17 cellular contexts compared by ENCODE assay signal in the genomic region with DNA sequence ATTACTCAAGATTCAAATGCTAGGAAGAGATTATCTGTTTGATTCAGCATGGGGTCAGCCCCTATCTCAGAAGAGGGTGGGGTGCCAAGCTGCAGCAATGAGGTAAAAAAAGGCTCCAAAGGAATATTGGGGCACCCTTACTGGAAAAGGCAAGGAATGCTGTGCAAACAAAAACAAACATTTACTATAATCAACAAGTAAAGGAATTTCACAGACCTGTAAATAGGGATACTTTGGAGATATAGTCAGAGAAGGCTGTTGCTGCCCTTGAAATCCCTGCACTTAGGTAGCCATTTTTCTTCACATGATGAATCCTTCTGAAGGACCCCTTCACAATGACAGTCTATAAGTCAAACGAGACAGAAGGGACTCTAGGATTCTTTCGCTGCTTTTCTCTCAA. TPM values are rescaled to one million over a fixed set of nuclear protein-coding genes. Genes with fewer than 3 reads are reported as not detected.
DNase-seq lines count a peak whose midpoint lies in the region; ATAC-seq, FAIRE-seq and TF ChIP-seq lines count a peak whose summit lies in the region.
"Had no signal": no experiment of that assay in that cellular context is flagged by ENCODE, and none has a peak within 500 bp of the region (broad histone marks: within the 10 kb centered on the region; RNA-seq: fewer than 3 reads in every experiment).

No MANE protein-coding gene starts in this region.

- H3K36me3 Mint-ChIP-seq in Caco-2 (ENCODE audit: insufficient read depth, unreplicated experiment), result no peaks in the 10 kb centered on the region
- no peaks in the 10 kb centered on the region for H3K36me3 Mint-ChIP-seq in activated CD8-positive, alpha-beta T cell treated with anti-CD3 and anti-CD28 coated beads for 36 hours (ENCODE audit: low read depth)
- H3K36me3 Mint-ChIP-seq: IgD-negative memory B cell had no signal

- H3K27ac ChIP-seq in VCaP, result peak overlapping the region; percentile 58
- H3K27ac ChIP-seq in mucosa of rectum (ENCODE audit: low read depth in 2 of 2, low read length in 2 of 2), result peak overlapping the region; percentile 88 to 89
- H3K27ac ChIP-seq in stomach, result peak overlapping the region in 4 of 5 donors; percentile 68 to 83 (median 78)
- no peak overlapping the region for H3K27ac ChIP-seq in esophagus squamous epithelium
- H3K27ac ChIP-seq: RWPE1, SJSA1 had no signal

- DNase-seq in Caco-2, result no peak
- DNase-seq in stomach, result no peak
- DNase-seq in esophagus squamous epithelium (lab: John Stamatoyannopoulos, UW), result no peak
- DNase-seq in HTR-8/SVneo (ENCODE audit: insufficient read length, low spot score), result no peak
- DNase-seq in glomerular visceral epithelial cell (ENCODE audit: extremely low spot score), result no peak
- no peak for DNase-seq in activated CD8-positive, alpha-beta T cell treated with anti-CD3 and anti-CD28 coated beads for 36 hours
- DNase-seq: ACHN; AML-193; CD4-positive, alpha-beta T cell; H7; NCI-H187; NCI-H446 had no signal

- ATAC-seq in activated CD8-positive, alpha-beta T cell treated with anti-CD3 and anti-CD28 coated beads for 36 hours, result no peak

- no TSS peak for BruUV-seq in Caco-2 (replicated peaks; lab: Mats Ljungman, UMichigan)

- TF ChIP-seq EP300 in stomach (IDR thresholded peaks at IDR 0.05), result no peak

- intact Hi-C loops in Caco-2 (cut with micrococcal nuclease; ENCODE audit: unreplicated experiment) (loop anchor here (10.0 kb wide), 1 partner anchor 1402 kb away; no protein-coding TSS in a partner anchor), stomach (cut with DNase I; ENCODE audit: low total_unique reads) (no loop called here), esophagus squamous epithelium (cut with DNase I) (no loop called here)
- intact Hi-C loops in activated CD8-positive, alpha-beta T cell treated with anti-CD3 and anti-CD28 coated beads for 36 hours (cut with micrococcal nuclease), result no loop called here

- H3K4me1 ChIP-seq in Caco-2 (peaks cover 95% of the 10 kb centered on the region), mucosa of rectum (ENCODE audit: control insufficient read depth in 2 of 2, insufficient read depth in 2 of 2, low read length in 2 of 2) (peaks cover 32 to 35% of the 10 kb centered on the region in 2 donors), stomach (peaks cover 9 to 54% (median 27%) of the 10 kb centered on the region in 4 donors), esophagus squamous epithelium (peaks cover 0 to 19% (median 8%) of the 10 kb centered on the region in 3 donors)

- peak overlapping the region; percentile 22 for H3K4me3 ChIP-seq in Caco-2 (ENCODE audit: low read depth, low read length)
- H3K4me3 ChIP-seq in mucosa of rectum (ENCODE audit: low read length in 2 of 2), result peak overlapping the region; percentile 49 to 60
- H3K4me3 ChIP-seq in stomach, result no peak overlapping the region
- H3K4me3 ChIP-seq in esophagus squamous epithelium, result no peak overlapping the region
- H3K4me3 ChIP-seq: SJSA1 had no signal

- POLR2A ChIA-PET in Caco-2 (lab: Charles Lee), result interaction anchor here (1.3 kb wide), 1 partner anchor 10 kb away, joined by 6 read pairs; a partner anchor contains a TSS
- POLR2A ChIA-PET in activated CD8-positive, alpha-beta T cell treated with anti-CD3 and anti-CD28 coated beads for 36 hours (lab: Charles Lee), result interaction anchor here (0.7 to 1.3 kb wide), 3 partner anchors 8 to 11 kb away, joined by 3 to 4 read pairs (median 3); no protein-coding TSS in a partner anchor

- H3K4me1 Mint-ChIP-seq in Caco-2 (ENCODE audit: low read depth, unreplicated experiment), result peaks cover 50% of the 10 kb centered on the region
- peaks cover 14% of the 10 kb centered on the region for H3K4me1 Mint-ChIP-seq in activated CD8-positive, alpha-beta T cell treated with anti-CD3 and anti-CD28 coated beads for 36 hours (ENCODE audit: low read depth)

- peak overlapping the region; percentile 47 to 57 for H3K9ac ChIP-seq in mucosa of rectum (ENCODE audit: low read depth in 1 of 2, low read length in 2 of 2)

- WGBS in stomach, 5 donors, result 32 to 61% (median 48%) methylated on average over 2 of the region's 2 CpGs
- 69 to 74% methylated on average over 2 of the region's 2 CpGs for WGBS in esophagus squamous epithelium, 2 donors

- H3K36me3 ChIP-seq in Caco-2 (ENCODE audit: control insufficient read depth, insufficient read depth, low read length), result no peaks in the 10 kb centered on the region
- no peaks in the 10 kb centered on the region for H3K36me3 ChIP-seq in mucosa of rectum (ENCODE audit: control insufficient read depth in 2 of 2, insufficient read depth in 2 of 2, low read length in 2 of 2)
- no peaks in the 10 kb centered on the region for H3K36me3 ChIP-seq in stomach
- no peaks in the 10 kb centered on the region for H3K36me3 ChIP-seq in esophagus squamous epithelium
- H3K36me3 ChIP-seq: SJSA1 had no signal

- CTCF ChIA-PET in Caco-2 (lab: Charles Lee), result interaction anchor here (1.0 kb wide), 1 partner anchor 10 kb away, joined by 3 read pairs; a partner anchor contains a TSS
- CTCF ChIA-PET in activated CD8-positive, alpha-beta T cell treated with anti-CD3 and anti-CD28 coated beads for 36 hours (lab: Charles Lee), result no interaction called here

- no peaks in the 10 kb centered on the region for H3K9me3 Mint-ChIP-seq in Caco-2 (ENCODE audit: unreplicated experiment)
- H3K9me3 Mint-ChIP-seq in activated CD8-positive, alpha-beta T cell treated with anti-CD3 and anti-CD28 coated beads for 36 hours, result no peaks in the 10 kb centered on the region
- H3K9me3 Mint-ChIP-seq: CD4-positive, alpha-beta T cell had no signal

- H3K4me3 Mint-ChIP-seq in Caco-2 (ENCODE audit: unreplicated experiment), result peak overlapping the region; percentile 73
- no peak overlapping the region for H3K4me3 Mint-ChIP-seq in activated CD8-positive, alpha-beta T cell treated with anti-CD3 and anti-CD28 coated beads for 36 hours
- H3K4me3 Mint-ChIP-seq: CD4-positive, alpha-beta T cell had no signal

- TF ChIP-seq POLR2A in stomach (IDR thresholded peaks at IDR 0.05) (no peak), esophagus squamous epithelium (IDR thresholded peaks at IDR 0.05) (no peak)

- peaks cover under 1% of the 10 kb centered on the region; the same call in 1 of the 2 replicates for H3K9me3 ChIP-seq in Caco-2
- H3K9me3 ChIP-seq in mucosa of rectum (ENCODE audit: control insufficient read depth in 2 of 2, low read length in 2 of 2), result no peaks in the 10 kb centered on the region
- no peaks in the 10 kb centered on the region for H3K9me3 ChIP-seq in stomach
- H3K9me3 ChIP-seq in esophagus squamous epithelium, result no peaks in the 10 kb centered on the region
- H3K9me3 ChIP-seq: SJSA1 had no signal

- FAIRE-seq in HTR-8/SVneo (lab: Jason Lieb, UNC), result no peak

- H3K27me3 ChIP-seq in Caco-2 (replicated peaks; ENCODE audit: control insufficient read depth, insufficient read depth, low read length) (no peaks in the 10 kb centered on the region), mucosa of rectum (ENCODE audit: control insufficient read depth in 2 of 2, insufficient read depth in 2 of 2, low read length in 2 of 2) (no peaks in the 10 kb centered on the region), stomach (no peaks in the 10 kb centered on the region), esophagus squamous epithelium (no peaks in the 10 kb centered on the region)
- H3K27me3 ChIP-seq: SJSA1 had no signal

- TF ChIP-seq CTCF in Caco-2 (IDR thresholded peaks at IDR 0.05; ENCODE audit: insufficient read depth in 1 of 2, low read depth in 1 of 2, low read length in 1 of 2, severe bottlenecking in 1 of 2, unreplicated experiment in 1 of 2) (no peak), VCaP (conservative IDR thresholded peaks at IDR 0.05) (no peak), stomach (IDR thresholded peaks at IDR 0.05) (no peak), esophagus squamous epithelium (IDR thresholded peaks at IDR 0.05) (no peak)
- no peak for TF ChIP-seq CTCF in activated CD8-positive, alpha-beta T cell treated with anti-CD3 and anti-CD28 coated beads for 36 hours (IDR thresholded peaks at IDR 0.05)

- peak overlapping the region; percentile 82 for H3K27ac Mint-ChIP-seq in Caco-2 (ENCODE audit: unreplicated experiment)
- H3K27ac Mint-ChIP-seq in activated CD8-positive, alpha-beta T cell treated with anti-CD3 and anti-CD28 coated beads for 36 hours, result no peak overlapping the region
- H3K27ac Mint-ChIP-seq: CD4-positive, alpha-beta T cell had no signal

- H3K27me3 Mint-ChIP-seq in Caco-2 (ENCODE audit: insufficient read depth, unreplicated experiment), result no peaks in the 10 kb centered on the region
- H3K27me3 Mint-ChIP-seq in activated CD8-positive, alpha-beta T cell treated with anti-CD3 and anti-CD28 coated beads for 36 hours, result no peaks in the 10 kb centered on the region
- H3K27me3 Mint-ChIP-seq: CD4-positive, alpha-beta T cell had no signal

RNA-seq across cellular contexts. Expression of a gene that starts 10.6 kb away (rescaled TPM):
- 236 and 264 TPM in 2 replicates for total RNA-seq in Caco-2 (2022)
- total RNA-seq in stomach, result 100 to 1,000 TPM in 3 of 5 donors, 10 to 100 TPM in 2; 66.0 to 600 (median 222) TPM
- polyA plus RNA-seq in stomach, result 10 to 100 TPM; 22.9 to 64.9 (median 36.4) TPM
- total RNA-seq in esophagus squamous epithelium, result 100 to 1,000 TPM in 3 of 4 donors, 10 to 100 TPM in 1; 52.5 to 214 (median 145) TPM
- total RNA-seq in activated CD8-positive, alpha-beta T cell treated with anti-CD3 and anti-CD28 coated beads for 36 hours, result 10 to 100 TPM; 66.8 to 77.0 TPM

Comparison
In these comparisons a context has a peak if more than half of its experiments do, and no peak if none do; other contexts are left out.
1. H3K4me3 ChIP-seq: peak in Caco-2 (single experiment) and mucosa of rectum (2 of 2); none in stomach (0 of 4) and esophagus squamous epithelium (0 of 4).
2. H3K27ac ChIP-seq: peak in VCaP (single experiment), mucosa of rectum (2 of 2) and stomach (4 of 5); none in esophagus squamous epithelium (0 of 4).